Comparison of ENCODE assay signal across 8 cellular contexts in genomic region chr5:56737002-56737621, GRCh38.
DNase-seq lines count a peak whose midpoint lies in the region; ATAC-seq and TF ChIP-seq lines count a peak whose summit lies in the region.

No MANE protein-coding gene starts in this region.

- H3K27me3 ChIP-seq in BJ (ENCODE audit: control insufficient read depth, insufficient read depth, low read length), result no peaks in the 10 kb centered on the region

- H3K4me3 Mint-ChIP-seq in activated B cell treated with CpG ODN at 0.5 μM for 24 hours, result peak overlapping the region; percentile 25

- DNase-seq in BJ (ENCODE audit: low read depth), result peak; percentile 47
- DNase-seq in HT1080 (ENCODE audit: low read depth), result peak; percentile 41
- DNase-seq in activated B cell treated with CpG ODN at 0.5 μM for 24 hours, result no peak
- peak; percentile 16 for DNase-seq in kidney tubule cell (ENCODE audit: low spot score)
- DNase-seq in OCI-M2 (lab: John Stamatoyannopoulos, UW; ENCODE audit: unreplicated experiment), result no peak

- H3K36me3 Mint-ChIP-seq in activated B cell treated with CpG ODN at 0.5 μM for 24 hours (ENCODE audit: low read depth), result no peaks in the 10 kb centered on the region

- peak overlapping the region; percentile 83 for H3K27ac Mint-ChIP-seq in activated B cell treated with CpG ODN at 0.5 μM for 24 hours

- no peaks in the 10 kb centered on the region for H3K36me3 ChIP-seq in BJ (ENCODE audit: control insufficient read depth, insufficient read depth, low read length)

- intact Hi-C loops in activated B cell treated with CpG ODN at 0.5 μM for 24 hours (cut with micrococcal nuclease), result loop anchor here (2.0 kb wide), 1 partner anchor 28 kb away; no protein-coding TSS in a partner anchor

- H3K27me3 Mint-ChIP-seq in activated B cell treated with CpG ODN at 0.5 μM for 24 hours, result no peaks in the 10 kb centered on the region

- TF ChIP-seq CTCF in BJ (IDR thresholded peaks at IDR 0.05; ENCODE audit: insufficient read depth, low read depth, low read length) (no peak), activated B cell treated with CpG ODN at 0.5 μM for 24 hours (IDR thresholded peaks at IDR 0.05) (no peak)

- POLR2A ChIA-PET in BJ (lab: Charles Lee) (interaction anchor here (0.6 kb wide), 1 partner anchor 15 kb away, joined by 3 read pairs; no protein-coding TSS in a partner anchor), activated B cell treated with CpG ODN at 0.5 μM for 24 hours (lab: Charles Lee) (interaction anchor here (0.7 to 2.5 kb wide), 10 partner anchors 10 to 436 kb away, joined by 3 to 10 read pairs (median 4); partner anchors contain the start of gene GPBP1)

- H3K4me3 ChIP-seq in BJ (ENCODE audit: low read depth, low read length), result no peak overlapping the region

- peaks cover 62% of the 10 kb centered on the region for H3K4me1 Mint-ChIP-seq in activated B cell treated with CpG ODN at 0.5 μM for 24 hours

- CTCF ChIA-PET in BJ (lab: Yijun Ruan, JAX), result interaction anchor here (0.7 to 1.3 kb wide), 3 partner anchors 11 to 17 kb away, joined by 3 to 4 read pairs (median 4); no protein-coding TSS in a partner anchor
- CTCF ChIA-PET in activated B cell treated with CpG ODN at 0.5 μM for 24 hours (lab: Charles Lee), result interaction anchor here (0.9 to 2.2 kb wide), 3 partner anchors 10 to 466 kb away, joined by 3 to 8 read pairs (median 3); no protein-coding TSS in a partner anchor

- no peaks in the 10 kb centered on the region for H3K9me3 Mint-ChIP-seq in activated B cell treated with CpG ODN at 0.5 μM for 24 hours

- ATAC-seq in activated B cell treated with CpG ODN at 0.5 μM for 24 hours (ENCODE audit: low read depth) (peak; percentile 29), HG03039 (IDR thresholded peaks at IDR 0.05; ENCODE audit: unreplicated experiment) (no peak), HG02759 (IDR thresholded peaks at IDR 0.05; ENCODE audit: unreplicated experiment) (no peak), GM21619 (IDR thresholded peaks at IDR 0.05; ENCODE audit: unreplicated experiment) (no peak)

Comparison
In these comparisons a context has a peak if more than half of its experiments do, and no peak if none do; other contexts are left out.
1. DNase-seq: peak in BJ (single experiment), HT1080 (single experiment) and kidney tubule cell (single experiment); none in activated B cell treated with CpG ODN at 0.5 μM for 24 hours (single experiment) and OCI-M2 (single experiment).